In genomic region chrX:118211891-118212816, GRCh38 we compare ENCODE assay signal across 13 cellular contexts.
DNase-seq lines count a peak whose midpoint lies in the region; ATAC-seq lines count a peak whose summit lies in the region.
"Had no signal": no experiment of that assay in that cellular context is flagged by ENCODE, and none has a peak within 500 bp of the region (broad histone marks: within the 10 kb centered on the region; RNA-seq: fewer than 3 reads in every experiment).

No MANE protein-coding gene starts in this region.

- POLR2A ChIA-PET in activated CD4-positive, alpha-beta T cell treated with anti-CD3 and anti-CD28 coated beads for 36 hours (lab: Charles Lee) = no interaction called here

- H3K4me1 Mint-ChIP-seq in memory B cell = peaks cover 22% of the 10 kb centered on the region
- no peaks in the 10 kb centered on the region for H3K4me1 Mint-ChIP-seq in activated CD4-positive, alpha-beta T cell treated with anti-CD3 and anti-CD28 coated beads for 36 hours

- intact Hi-C loops in activated CD4-positive, alpha-beta T cell treated with anti-CD3 and anti-CD28 coated beads for 36 hours (cut with DNase I, micrococcal nuclease) = no loop called here

- DNase-seq in NCI-H510A treated with DMSO at 0.1 percent for 48 hours (lab: John Stamatoyannopoulos, UW) (peak; percentile 2), NCI-H510A (lab: John Stamatoyannopoulos, UW) (no peak), memory B cell (ENCODE audit: low spot score in 2 of 2) (no peak), SHP77 treated with DMSO at 0.1 percent for 48 hours (lab: John Stamatoyannopoulos, UW) (no peak), NCI-H1092 (lab: John Stamatoyannopoulos, UW) (no peak)
- no peak for DNase-seq in activated CD4-positive, alpha-beta T cell treated with anti-CD3 and anti-CD28 coated beads for 36 hours
- DNase-seq: activated CD8-positive, alpha-beta memory T cell treated with anti-CD3 and anti-CD28 coated beads, Interleukin-2, amount 50 U/mL, for 4 hours; cerebellar nuclear complex; heart left ventricle; SHP77; thyroid gland had no signal

- CTCF ChIA-PET in activated CD4-positive, alpha-beta T cell treated with anti-CD3 and anti-CD28 coated beads for 36 hours (lab: Charles Lee) = interaction anchor here (0.6 kb wide), 1 partner anchor 10 kb away, joined by 3 read pairs; no protein-coding TSS in a partner anchor

- H3K4me3 Mint-ChIP-seq in memory B cell = peak overlapping the region; percentile 63
- no peak overlapping the region for H3K4me3 Mint-ChIP-seq in activated CD4-positive, alpha-beta T cell treated with anti-CD3 and anti-CD28 coated beads for 36 hours

- no peaks in the 10 kb centered on the region for H3K36me3 Mint-ChIP-seq in memory B cell
- no peaks in the 10 kb centered on the region for H3K36me3 Mint-ChIP-seq in activated CD4-positive, alpha-beta T cell treated with anti-CD3 and anti-CD28 coated beads for 36 hours (ENCODE audit: low read depth)

- H3K27ac Mint-ChIP-seq in memory B cell = peak overlapping the region; percentile 63
- H3K27ac Mint-ChIP-seq in activated CD4-positive, alpha-beta T cell treated with anti-CD3 and anti-CD28 coated beads for 36 hours = no peak overlapping the region

- ATAC-seq in GM21737 (IDR thresholded peaks at IDR 0.05; ENCODE audit: unreplicated experiment) (peak; percentile 51), HG03457 (IDR thresholded peaks at IDR 0.05; ENCODE audit: unreplicated experiment) (peak; percentile 25), memory B cell (ENCODE audit: low read depth) (peak; percentile 68)
- no peak for ATAC-seq in activated CD4-positive, alpha-beta T cell treated with anti-CD3 and anti-CD28 coated beads for 36 hours
- ATAC-seq: heart left ventricle had no signal

- H3K9me3 Mint-ChIP-seq in memory B cell = no peaks in the 10 kb centered on the region
- H3K9me3 Mint-ChIP-seq in activated CD4-positive, alpha-beta T cell treated with anti-CD3 and anti-CD28 coated beads for 36 hours (ENCODE audit: low read depth) = no peaks in the 10 kb centered on the region

- peaks cover 3% of the 10 kb centered on the region for H3K27me3 Mint-ChIP-seq in memory B cell
- H3K27me3 Mint-ChIP-seq in activated CD4-positive, alpha-beta T cell treated with anti-CD3 and anti-CD28 coated beads for 36 hours = peaks cover 2% of the 10 kb centered on the region
